In the genomic region with DNA sequence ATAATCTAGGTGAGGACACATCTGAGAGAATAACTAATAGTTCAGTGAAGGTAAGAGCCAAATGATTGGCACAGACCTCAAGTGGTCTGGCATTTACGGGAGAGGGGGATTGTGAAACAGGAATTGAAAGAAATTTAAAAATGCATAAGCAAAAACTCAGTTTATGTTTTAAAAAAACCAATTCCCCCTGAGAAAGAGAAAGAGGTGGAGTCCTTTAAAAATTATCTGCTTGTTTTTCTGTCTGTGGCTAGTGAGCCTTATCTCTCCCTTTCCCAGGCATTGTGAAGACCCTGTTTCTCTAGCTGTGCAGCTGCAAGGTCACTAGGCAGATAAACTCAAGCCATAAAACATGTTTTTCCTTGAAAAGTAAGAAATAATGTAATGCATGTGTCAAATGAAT, we compare ENCODE assay signal across 9 cellular contexts. TPM values are rescaled to one million over a fixed set of nuclear protein-coding genes. Genes with fewer than 3 reads are reported as not detected.
"Had no signal": no experiment of that assay in that cellular context is flagged by ENCODE, and none has a peak within 500 bp of the region (broad histone marks: within the 10 kb centered on the region; RNA-seq: fewer than 3 reads in every experiment).

No MANE protein-coding gene starts in this region.

RNA-seq across cellular contexts. Expression of a gene that starts 37.9 kb away (rescaled TPM):
- total RNA-seq: activated CD4-positive, alpha-beta memory T cell treated with anti-CD3 and anti-CD28 coated beads for 36 hours; activated naive CD4-positive, alpha-beta T cell treated with anti-CD3 and anti-CD28 coated beads for 36 hours; activated naive CD4-positive, alpha-beta T cell treated with anti-CD3 and anti-CD28 coated beads, Interleukin-2, amount 50 U/mL, for 72 hours; activated T-cell treated with anti-CD3 and anti-CD28 coated beads, Interleukin-2, amount 50 U/mL, for 4 hours; activated T-helper 1 cell treated with anti-CD3 and anti-CD28 coated beads, Interleukin-12 subunit alpha, Interleukin-12 subunit beta, Interleukin-2, Interleukin-4 antibody, amounts not matched to agents 30 ng/mL and 10 ng/mL and 1 ng/mL, durations not matched to agents 14 hours and 24 hours and 36 hours; LHCN-M2; SJCRH30; T-helper 2 cell treated with Interferon-gamma antibody and Interleukin-4, amounts not matched to agents 100 ng/mL and 5 ng/mL, for 36 hours; WTC11 had no signal
